8 cellular contexts compared by ENCODE assay signal in genomic region chr12:12807970-12808702, GRCh38. TPM values are rescaled to one million over a fixed set of nuclear protein-coding genes. Genes with fewer than 3 reads are reported as not detected.
DNase-seq lines count a peak whose midpoint lies in the region; ATAC-seq and TF ChIP-seq lines count a peak whose summit lies in the region.

No MANE protein-coding gene starts in this region.

- peak overlapping the region; percentile 83 for H3K27ac Mint-ChIP-seq in dendritic cell treated with granulocyte-macrophage colony-stimulating factor and Interleukin-4, amounts not matched to agents 40 ng/mL and 50 ng/mL, for 4 days
- peak overlapping the region; percentile 92 to 96 for H3K27ac Mint-ChIP-seq in natural killer cell treated with Interleukin-12 subunit alpha and Interleukin-12 subunit beta and Interleukin-15 and Interleukin-18, amount 100 ng/mL, for 72 hours

- TF ChIP-seq CTCF in A673 (conservative IDR thresholded peaks at IDR 0.05; ENCODE audit: low read depth, low read length) (no peak), VCaP (conservative IDR thresholded peaks at IDR 0.05) (no peak)

- H3K27ac ChIP-seq in A673 (ENCODE audit: low read depth, low read length, poor library complexity, severe bottlenecking) (peak overlapping the region; percentile 20), VCaP (peak overlapping the region; percentile 74)

- H3K9me3 Mint-ChIP-seq in dendritic cell treated with granulocyte-macrophage colony-stimulating factor and Interleukin-4, amounts not matched to agents 40 ng/mL and 50 ng/mL, for 4 days = no peaks in the 10 kb centered on the region
- no peaks in the 10 kb centered on the region for H3K9me3 Mint-ChIP-seq in natural killer cell treated with Interleukin-12 subunit alpha and Interleukin-12 subunit beta and Interleukin-15 and Interleukin-18, amount 100 ng/mL, for 72 hours

- H3K36me3 Mint-ChIP-seq in dendritic cell treated with granulocyte-macrophage colony-stimulating factor and Interleukin-4, amounts not matched to agents 40 ng/mL and 50 ng/mL, for 4 days (ENCODE audit: low read depth) = peaks cover 1% of the 10 kb centered on the region
- H3K36me3 Mint-ChIP-seq in natural killer cell treated with Interleukin-12 subunit alpha and Interleukin-12 subunit beta and Interleukin-15 and Interleukin-18, amount 100 ng/mL, for 72 hours = no peaks in the 10 kb centered on the region

- no peaks in the 10 kb centered on the region for H3K36me3 ChIP-seq in A673 (ENCODE audit: insufficient read depth, low read length, poor library complexity, severe bottlenecking)

- no peak overlapping the region for H3K4me3 ChIP-seq in A673 (ENCODE audit: low read depth, low read length, poor library complexity, severe bottlenecking)

- intact Hi-C loops in A673 (cut with micrococcal nuclease; ENCODE audit: unreplicated experiment) = no loop called here
- intact Hi-C loops in dendritic cell treated with granulocyte-macrophage colony-stimulating factor and Interleukin-4, amounts not matched to agents 40 ng/mL and 50 ng/mL, for 4 days (cut with micrococcal nuclease) = loop anchor here (2.0 kb wide), 1 partner anchor 21 kb away; no protein-coding TSS in a partner anchor

- DNase-seq in A673 (ENCODE audit: low spot score) (peak; percentile 58), NK-92 (lab: John Stamatoyannopoulos, UW; ENCODE audit: unreplicated experiment) (no peak), HuH-7.5 (ENCODE audit: low spot score) (no peak)
- no peak for DNase-seq in natural killer cell treated with Interleukin-12 subunit alpha and Interleukin-12 subunit beta and Interleukin-15 and Interleukin-18, amount 100 ng/mL, for 72 hours (ENCODE audit: low spot score)

- CTCF ChIA-PET in A673 (lab: Charles Lee) = no interaction called here

- BruUV-seq in A673 (replicated peaks; lab: Mats Ljungman, UMichigan) = no TSS peak

- H3K4me3 Mint-ChIP-seq in dendritic cell treated with granulocyte-macrophage colony-stimulating factor and Interleukin-4, amounts not matched to agents 40 ng/mL and 50 ng/mL, for 4 days = no peak overlapping the region
- H3K4me3 Mint-ChIP-seq in natural killer cell treated with Interleukin-12 subunit alpha and Interleukin-12 subunit beta and Interleukin-15 and Interleukin-18, amount 100 ng/mL, for 72 hours = peak overlapping the region; percentile 80

- ATAC-seq in GM19023 (IDR thresholded peaks at IDR 0.05; ENCODE audit: unreplicated experiment) = peak; percentile 68
- peak; percentile 77 for ATAC-seq in HG03135 (IDR thresholded peaks at IDR 0.05; ENCODE audit: unreplicated experiment)
- ATAC-seq in natural killer cell treated with Interleukin-12 subunit alpha and Interleukin-12 subunit beta and Interleukin-15 and Interleukin-18, amount 100 ng/mL, for 72 hours = peak; percentile 67 to 82

- H3K27me3 Mint-ChIP-seq in dendritic cell treated with granulocyte-macrophage colony-stimulating factor and Interleukin-4, amounts not matched to agents 40 ng/mL and 50 ng/mL, for 4 days = no peaks in the 10 kb centered on the region
- H3K27me3 Mint-ChIP-seq in natural killer cell treated with Interleukin-12 subunit alpha and Interleukin-12 subunit beta and Interleukin-15 and Interleukin-18, amount 100 ng/mL, for 72 hours = peaks cover 0 to 2% of the 10 kb centered on the region in 2 donors

- POLR2A ChIA-PET in A673 (lab: Charles Lee; ENCODE audit: low non-redundant PET) = no interaction called here

- peaks cover 45% of the 10 kb centered on the region for H3K4me1 Mint-ChIP-seq in dendritic cell treated with granulocyte-macrophage colony-stimulating factor and Interleukin-4, amounts not matched to agents 40 ng/mL and 50 ng/mL, for 4 days (ENCODE audit: low read depth)
- H3K4me1 Mint-ChIP-seq in natural killer cell treated with Interleukin-12 subunit alpha and Interleukin-12 subunit beta and Interleukin-15 and Interleukin-18, amount 100 ng/mL, for 72 hours (ENCODE audit: low read depth in 2 of 2) = peaks cover 23 to 40% of the 10 kb centered on the region in 2 donors

- H3K9me3 ChIP-seq in A673 (ENCODE audit: low read depth, low read length, poor library complexity, severe bottlenecking) = no peaks in the 10 kb centered on the region

- H3K27me3 ChIP-seq in A673 (replicated peaks; ENCODE audit: insufficient read depth, low read depth, low read length, poor library complexity) = no peaks in the 10 kb centered on the region

- H3K4me1 ChIP-seq in A673 (ENCODE audit: insufficient read depth, low read length, poor library complexity, severe bottlenecking) = peaks cover 15% of the 10 kb centered on the region

RNA-seq across cellular contexts. Expression of gene DDX47, which starts 5.0 kb away (rescaled TPM):
- 86.8 and 90.4 TPM in 2 replicates for total RNA-seq in A673 (2021)
- 10 to 100 TPM; 79.2 to 81.3 TPM for total RNA-seq in natural killer cell treated with Interleukin-12 subunit alpha and Interleukin-12 subunit beta and Interleukin-15 and Interleukin-18, amount 100 ng/mL, for 72 hours

RNA-seq across cellular contexts. Expression of gene APOLD1, which starts 22.7 kb away (rescaled TPM):
- total RNA-seq in A673 (2021) = 5.9 and 6.4 TPM in 2 replicates
- total RNA-seq in natural killer cell treated with Interleukin-12 subunit alpha and Interleukin-12 subunit beta and Interleukin-15 and Interleukin-18, amount 100 ng/mL, for 72 hours = 1 to 10 TPM in 1 of 2 donors, under 1 TPM in 1; 0.90 to 3.3 TPM
